ENCODE assay signal across 8 cellular contexts in the genomic region with DNA sequence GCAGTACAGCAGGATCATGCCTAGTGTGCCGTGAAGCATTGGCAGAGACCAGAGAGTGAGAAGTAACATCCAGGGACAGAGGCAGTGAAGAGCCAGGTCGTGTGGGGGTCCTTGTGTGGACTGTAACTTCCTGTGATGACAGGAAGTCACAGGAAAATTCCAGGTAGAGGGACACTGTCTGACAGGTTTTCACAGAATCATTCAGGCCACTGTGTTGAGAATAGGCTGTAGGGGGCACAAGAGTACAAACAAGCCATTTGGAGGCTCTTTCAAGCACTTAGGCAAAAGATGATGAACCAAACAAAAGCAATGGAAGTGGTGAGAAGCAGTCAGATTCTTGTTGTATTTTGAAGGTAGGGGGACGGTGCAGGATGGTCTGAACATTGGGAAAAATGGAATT. TPM values are rescaled to one million over a fixed set of nuclear protein-coding genes. Genes with fewer than 3 reads are reported as not detected.
DNase-seq lines count a peak whose midpoint lies in the region; ATAC-seq and TF ChIP-seq lines count a peak whose summit lies in the region.

No MANE protein-coding gene starts in this region.

- CTCF ChIA-PET in activated CD8-positive, alpha-beta memory T cell treated with anti-CD3 and anti-CD28 coated beads, Interleukin-2, amount 10 ng/mL, durations not matched to agents 7 days and 5 days (lab: Charles Lee) = interaction anchor here (0.9 to 2.1 kb wide), 14 partner anchors 9 to 206 kb away, joined by 3 to 23 read pairs (median 4); a partner anchor contains a TSS
- CTCF ChIA-PET in OCI-LY7 (lab: Charles Lee; ENCODE audit: unreplicated experiment) (no interaction called here), RWPE1 (lab: Yijun Ruan, JAX) (interaction anchor here (0.6 kb wide), 3 partner anchors 10 to 200 kb away, joined by 3 to 7 read pairs (median 3); no protein-coding TSS in a partner anchor)

- ATAC-seq in activated CD8-positive, alpha-beta memory T cell treated with anti-CD3 and anti-CD28 coated beads, Interleukin-2, amount 10 ng/mL, durations not matched to agents 7 days and 5 days = peak; percentile 82
- ATAC-seq in GM18519 (IDR thresholded peaks at IDR 0.05; ENCODE audit: low FRiP score, unreplicated experiment) = no peak

- H4K20me1 ChIP-seq in OCI-LY7 (ENCODE audit: insufficient read depth, low read length) = no peaks in the 10 kb centered on the region

- no peaks in the 10 kb centered on the region for H3K9me2 ChIP-seq in OCI-LY7 (ENCODE audit: insufficient read depth, low read length)

- no peak overlapping the region for H2AFZ ChIP-seq in OCI-LY7 (ENCODE audit: low read length)

- no peaks in the 10 kb centered on the region for H3K79me2 ChIP-seq in OCI-LY7 (ENCODE audit: insufficient read depth, low read depth, low read length)

- no peak overlapping the region for H3K4me3 Mint-ChIP-seq in activated CD8-positive, alpha-beta memory T cell treated with anti-CD3 and anti-CD28 coated beads, Interleukin-2, amount 10 ng/mL, durations not matched to agents 7 days and 5 days
- no peak overlapping the region for H3K4me3 Mint-ChIP-seq in nephron progenitor cell

- BruUV-seq in OCI-LY7 (replicated peaks; lab: Mats Ljungman, UMichigan) = no TSS peak

- no peaks in the 10 kb centered on the region for H3K9me3 ChIP-seq in OCI-LY7 (ENCODE audit: low read length)

- peaks cover 11% of the 10 kb centered on the region for H3K36me3 Mint-ChIP-seq in activated CD8-positive, alpha-beta memory T cell treated with anti-CD3 and anti-CD28 coated beads, Interleukin-2, amount 10 ng/mL, durations not matched to agents 7 days and 5 days
- peaks cover 10% of the 10 kb centered on the region for H3K36me3 Mint-ChIP-seq in nephron progenitor cell (ENCODE audit: low read depth)

- TF ChIP-seq CTCF in OCI-LY7 (conservative IDR thresholded peaks at IDR 0.05; ENCODE audit: low read length) (peak; percentile 37; the same call in 1 of the 2 replicates), nephron progenitor cell (IDR thresholded peaks at IDR 0.05) (peak; percentile 27), RWPE1 (conservative IDR thresholded peaks at IDR 0.05; ENCODE audit: low read depth) (no peak)

- H3K36me3 ChIP-seq in OCI-LY7 (ENCODE audit: insufficient read depth, low read length) = peaks cover 96% of the 10 kb centered on the region

- intact Hi-C loops in OCI-LY7 (cut with micrococcal nuclease; ENCODE audit: unreplicated experiment) = no loop called here

- no peaks in the 10 kb centered on the region for H3K4me1 ChIP-seq in OCI-LY7 (ENCODE audit: insufficient read depth, low read length, poor library complexity, severe bottlenecking)

- H3K27ac ChIP-seq in OCI-LY7 (ENCODE audit: low read depth, low read length, poor library complexity, severe bottlenecking) (no peak overlapping the region), RWPE1 (no peak overlapping the region)

- no peak overlapping the region for H3K27ac Mint-ChIP-seq in activated CD8-positive, alpha-beta memory T cell treated with anti-CD3 and anti-CD28 coated beads, Interleukin-2, amount 10 ng/mL, durations not matched to agents 7 days and 5 days
- H3K27ac Mint-ChIP-seq in nephron progenitor cell = no peak overlapping the region

- POLR2A ChIA-PET in OCI-LY7 (lab: Charles Lee) (no interaction called here), RWPE1 (lab: Yijun Ruan, JAX; ENCODE audit: low non-redundant PET) (no interaction called here)

- no peak overlapping the region for H3K4me3 ChIP-seq in OCI-LY7 (ENCODE audit: low read depth, low read length, poor library complexity, severe bottlenecking)

- no peaks in the 10 kb centered on the region for H3K4me1 Mint-ChIP-seq in activated CD8-positive, alpha-beta memory T cell treated with anti-CD3 and anti-CD28 coated beads, Interleukin-2, amount 10 ng/mL, durations not matched to agents 7 days and 5 days
- H3K4me1 Mint-ChIP-seq in nephron progenitor cell = no peaks in the 10 kb centered on the region

- DNase-seq in activated CD8-positive, alpha-beta memory T cell treated with anti-CD3 and anti-CD28 coated beads, Interleukin-2, amount 10 ng/mL, durations not matched to agents 7 days and 5 days = peak; percentile 45
- no peak for DNase-seq in activated CD8-positive, alpha-beta memory T cell treated with anti-CD3 and anti-CD28 coated beads, Interleukin-2, amount 50 U/mL, for 4 hours
- DNase-seq in OCI-LY7 (ENCODE audit: low spot score) = no peak
- peak; percentile 24 for DNase-seq in fibroblast of gingiva (ENCODE audit: low read depth)
- DNase-seq in nephron progenitor cell = peak; percentile 3
- DNase-seq in RWPE1 (ENCODE audit: low spot score) = no peak
- DNase-seq in activated naive CD4-positive, alpha-beta T cell treated with anti-CD3 and anti-CD28 coated beads, Interleukin-2, amount 50 U/mL, for 16 hours = no peak

- no peak overlapping the region for H3K4me2 ChIP-seq in OCI-LY7 (ENCODE audit: low read length)

- H3K27me3 Mint-ChIP-seq in activated CD8-positive, alpha-beta memory T cell treated with anti-CD3 and anti-CD28 coated beads, Interleukin-2, amount 10 ng/mL, durations not matched to agents 7 days and 5 days = no peaks in the 10 kb centered on the region
- no peaks in the 10 kb centered on the region for H3K27me3 Mint-ChIP-seq in nephron progenitor cell (ENCODE audit: low read depth, poor library complexity)

- no peaks in the 10 kb centered on the region for H3K9me3 Mint-ChIP-seq in activated CD8-positive, alpha-beta memory T cell treated with anti-CD3 and anti-CD28 coated beads, Interleukin-2, amount 10 ng/mL, durations not matched to agents 7 days and 5 days (ENCODE audit: low read depth)
- H3K9me3 Mint-ChIP-seq in nephron progenitor cell = no peaks in the 10 kb centered on the region

RNA-seq across cellular contexts. Expression of a gene that starts 46.4 kb away (rescaled TPM):
- 10 to 100 TPM; 24.8 to 29.7 TPM for total RNA-seq in activated CD8-positive, alpha-beta memory T cell treated with anti-CD3 and anti-CD28 coated beads, Interleukin-2, amount 10 ng/mL, durations not matched to agents 7 days and 5 days
- 12.8 and 14.6 TPM in 2 replicates for total RNA-seq in OCI-LY7 (2014; rRNA removed; shearing (Covaris generic))
- total RNA-seq in OCI-LY7 (2022) = 7.9 and 13.5 TPM in 2 replicates

Comparison
In these comparisons a context has a peak if more than half of its experiments do, and no peak if none do; other contexts are left out.
1. DNase-seq: peak in activated CD8-positive, alpha-beta memory T cell treated with anti-CD3 and anti-CD28 coated beads, Interleukin-2, amount 10 ng/mL, durations not matched to agents 7 days and 5 days (single experiment), fibroblast of gingiva (single experiment) and nephron progenitor cell (single experiment); none in activated CD8-positive, alpha-beta memory T cell treated with anti-CD3 and anti-CD28 coated beads, Interleukin-2, amount 50 U/mL, for 4 hours (single experiment), OCI-LY7 (single experiment), RWPE1 (single experiment) and activated naive CD4-positive, alpha-beta T cell treated with anti-CD3 and anti-CD28 coated beads, Interleukin-2, amount 50 U/mL, for 16 hours (single experiment).